8 cellular contexts compared by ENCODE assay signal in genomic region chr12:27709212-27709931, GRCh38. TPM values are rescaled to one million over a fixed set of nuclear protein-coding genes. Genes with fewer than 3 reads are reported as not detected.
DNase-seq lines count a peak whose midpoint lies in the region; TF ChIP-seq lines count a peak whose summit lies in the region.

No MANE protein-coding gene starts in this region.

- H3K4me3 Mint-ChIP-seq in neural crest cell (peak overlapping the region; percentile 93), type B pancreatic cell (no peak overlapping the region)

- peaks cover 27% of the 10 kb centered on the region for H3K4me1 Mint-ChIP-seq in neural crest cell
- peaks cover 12% of the 10 kb centered on the region for H3K4me1 Mint-ChIP-seq in type B pancreatic cell (ENCODE audit: unreplicated experiment)

- H3K9me3 Mint-ChIP-seq in neural crest cell, result no peaks in the 10 kb centered on the region
- H3K9me3 Mint-ChIP-seq in type B pancreatic cell, result no peaks in the 10 kb centered on the region

- H3K27ac Mint-ChIP-seq in neural crest cell (ENCODE audit: unreplicated experiment) (no peak overlapping the region), type B pancreatic cell (no peak overlapping the region)

- 0 out of 2 replicates have a peak, but pooled peaks cover 2% of the 10 kb centered on the region for H3K4me1 ChIP-seq in HEK293 (ENCODE audit: control insufficient read depth, insufficient read depth, low read length)

- no peaks in the 10 kb centered on the region for H3K9me3 ChIP-seq in HEK293 (ENCODE audit: control insufficient read depth, insufficient read depth, low read depth, low read length)

- TF ChIP-seq CTCF in AG09309 (IDR thresholded peaks at IDR 0.05; ENCODE audit: control insufficient read depth, insufficient read depth, low read depth, low read length, missing control alignments) (no peak), HEK293 (tag by site-specific recombination; IDR thresholded peaks at IDR 0.05) (no peak), coronary artery (IDR thresholded peaks at IDR 0.05) (no peak), neural crest cell (conservative IDR thresholded peaks at IDR 0.05) (no peak), type B pancreatic cell (conservative IDR thresholded peaks at IDR 0.05) (no peak)

- POLR2A ChIA-PET in HEK293 (lab: Yijun Ruan, JAX), result interaction anchor here (1.1 to 1.2 kb wide), 2 partner anchors 8 to 71 kb away, joined by 3 to 5 read pairs; partner anchors contain the start of genes KLHL42 and MANSC4

- DNase-seq in AG09309 (ENCODE audit: low read depth) (no peak), coronary artery (ENCODE audit: low spot score) (no peak), neural crest cell (ENCODE audit: low read depth, low spot score) (no peak), mucosa of gallbladder (ENCODE audit: low spot score) (no peak), type B pancreatic cell (ENCODE audit: extremely low spot score, unreplicated experiment) (no peak)
- no peak for DNase-seq in activated effector memory CD4-positive, alpha-beta T cell treated with Interleukin-2 at 50 U/mL for 16 hours
- no peak for DNase-seq in stimulated activated CD4-positive, alpha-beta T cell treated with anti-CD3 and anti-CD28 coated beads, Interleukin-2, amount 100 ng/mL, for 48 hours

- CTCF ChIA-PET in HEK293 (lab: Yijun Ruan, JAX), result interaction anchor here (0.6 kb wide), 1 partner anchor 405 kb away, joined by 3 read pairs; no protein-coding TSS in a partner anchor

- H3K27ac ChIP-seq in HEK293 (ENCODE audit: extremely low read depth, low read depth, low read length), result no peak overlapping the region
- no peak overlapping the region for H3K27ac ChIP-seq in coronary artery

- H3K27me3 Mint-ChIP-seq in neural crest cell (ENCODE audit: low read depth) (no peaks in the 10 kb centered on the region), type B pancreatic cell (peaks cover 7% of the 10 kb centered on the region)

- peak overlapping the region; percentile 73 for H3K4me3 ChIP-seq in AG09309 (ENCODE audit: control insufficient read depth, low read depth, low read length)
- H3K4me3 ChIP-seq in HEK293 (ENCODE audit: low read depth, low read length), result no peak overlapping the region
- peak overlapping the region; percentile 92 for H3K4me3 ChIP-seq in coronary artery

- H3K36me3 ChIP-seq in HEK293 (ENCODE audit: control insufficient read depth in 2 of 2, insufficient read depth in 1 of 2, low read length in 2 of 2), result peaks cover 8 to 9% of the 10 kb centered on the region in 2 experiments; a peak in 2 of 3 replicates

- H3K36me3 Mint-ChIP-seq in neural crest cell (ENCODE audit: low read depth) (peaks cover 5% of the 10 kb centered on the region), type B pancreatic cell (peaks cover 23% of the 10 kb centered on the region)

TF ChIP-seq in HEK293, 187 proteins besides CTCF, POLR2A, EP300 and RAD21:
- TF ChIP-seq ZBTB20 (tag by site-specific recombination; IDR thresholded peaks at IDR 0.05) (no peak), ZBTB44 (tag by site-specific recombination; IDR thresholded peaks at IDR 0.05) (no peak), ZNF354C (tag by site-specific recombination; IDR thresholded peaks at IDR 0.05; ENCODE audit: borderline replicate concordance, low read depth) (no peak), GLIS1 (tag by site-specific recombination; IDR thresholded peaks at IDR 0.05) (no peak), ZNF121 (tag by site-specific recombination; IDR thresholded peaks at IDR 0.05) (peak; percentile 59; the same call in 1 of the 2 replicates), ZNF660 (tag by site-specific recombination; IDR thresholded peaks at IDR 0.05) (no peak), SP7 (tag by site-specific recombination; IDR thresholded peaks at IDR 0.05) (no peak), ZSCAN16 (tag by site-specific recombination; IDR thresholded peaks at IDR 0.05) (no peak)
- TF ChIP-seq, protein P1, sequence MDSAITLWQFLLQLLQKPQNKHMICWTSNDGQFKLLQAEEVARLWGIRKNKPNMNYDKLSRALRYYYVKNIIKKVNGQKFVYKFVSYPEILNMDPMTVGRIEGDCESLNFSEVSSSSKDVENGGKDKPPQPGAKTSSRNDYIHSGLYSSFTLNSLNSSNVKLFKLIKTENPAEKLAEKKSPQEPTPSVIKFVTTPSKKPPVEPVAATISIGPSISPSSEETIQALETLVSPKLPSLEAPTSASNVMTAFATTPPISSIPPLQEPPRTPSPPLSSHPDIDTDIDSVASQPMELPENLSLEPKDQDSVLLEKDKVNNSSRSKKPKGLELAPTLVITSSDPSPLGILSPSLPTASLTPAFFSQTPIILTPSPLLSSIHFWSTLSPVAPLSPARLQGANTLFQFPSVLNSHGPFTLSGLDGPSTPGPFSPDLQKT (IDR thresholded peaks at IDR 0.05; ENCODE audit: borderline replicate concordance, low read depth, low read length), result no peak
TF ChIP-seq in HEK293: peak in this region for 1.

RNA-seq across cellular contexts. Expression of gene MRPS35, which starts 1.3 kb away (rescaled TPM):
- total RNA-seq in neural crest cell (35.4 and 36.7 TPM in 2 replicates), mucosa of gallbladder (39.9 TPM), type B pancreatic cell (ENCODE audit: low replicate concordance) (41.1 and 92.0 TPM in 2 replicates)

RNA-seq across cellular contexts. Expression of gene REP15, which starts 13.1 kb away (rescaled TPM):
- total RNA-seq in neural crest cell, result 1.3 and 1.5 TPM in 2 replicates
- total RNA-seq in mucosa of gallbladder, result 0.95 TPM
- 2.5 and 3.4 TPM in 2 replicates for total RNA-seq in type B pancreatic cell (ENCODE audit: low replicate concordance)
